ENCODE assay signal across 20 cellular contexts in genomic region chr11:9784602-9785315, GRCh38.
DNase-seq lines count a peak whose midpoint lies in the region; ATAC-seq and TF ChIP-seq lines count a peak whose summit lies in the region.
"Had no signal": no experiment of that assay in that cellular context is flagged by ENCODE, and none has a peak within 500 bp of the region (broad histone marks: within the 10 kb centered on the region; RNA-seq: fewer than 3 reads in every experiment).

No MANE protein-coding gene starts in this region.

- TF ChIP-seq POLR2A in erythroblast (IDR thresholded peaks at IDR 0.05; ENCODE audit: low read length): peak; percentile 39

- H3K4me3 ChIP-seq in hepatocyte (no peak overlapping the region), subcutaneous abdominal adipose tissue (ENCODE audit: low read depth in 1 of 5, low read length in 5 of 5) (no peak overlapping the region)
- H3K4me3 ChIP-seq: breast epithelium, HAP-1 had no signal

- peak overlapping the region; percentile 16 to 88 for H3K27ac Mint-ChIP-seq in activated naive CD4-positive, alpha-beta T cell treated with anti-CD3 and anti-CD28 coated beads, Interleukin-2, amount 50 U/mL, for 72 hours
- H3K27ac Mint-ChIP-seq: activated CD4-positive, alpha-beta T cell treated with anti-CD3 and anti-CD28 coated beads, Interleukin-2, amount 10 ng/mL, durations not matched to agents 7 days and 5 days; activated T-helper 2 cell treated with anti-CD3 and anti-CD28 coated beads, Interferon-gamma antibody, Interleukin-2, Interleukin-4, amounts not matched to agents 10 μg/mL and 5 μg/mL and 100 μg/mL, durations not matched to agents 14 hours and 24 hours and 36 hours; progenitor cell of endocrine pancreas had no signal

- no peak for TF ChIP-seq CTCF in hepatocyte (IDR thresholded peaks at IDR 0.05; ENCODE audit: poor library complexity)

- H3K9me3 ChIP-seq in hepatocyte (ENCODE audit: low read depth): no peaks in the 10 kb centered on the region
- no peaks in the 10 kb centered on the region for H3K9me3 ChIP-seq in subcutaneous abdominal adipose tissue (ENCODE audit: control insufficient read depth in 5 of 5, low read length in 5 of 5)
- H3K9me3 ChIP-seq: breast epithelium, HAP-1 had no signal

- H3K27me3 ChIP-seq in hepatocyte: no peaks in the 10 kb centered on the region
- H3K27me3 ChIP-seq in subcutaneous abdominal adipose tissue (ENCODE audit: control insufficient read depth in 5 of 5, insufficient read depth in 4 of 5, low read length in 5 of 5): no peaks in the 10 kb centered on the region
- H3K27me3 ChIP-seq: breast epithelium had no signal

- ATAC-seq in activated naive CD4-positive, alpha-beta T cell treated with anti-CD3 and anti-CD28 coated beads, Interleukin-2, amount 50 U/mL, for 72 hours: no peak

- H3K79me2 ChIP-seq in hepatocyte: no peaks in the 10 kb centered on the region

- H2AFZ ChIP-seq in hepatocyte: no peak overlapping the region

- no peaks in the 10 kb centered on the region for H3K36me3 ChIP-seq in hepatocyte (replicated peaks; ENCODE audit: insufficient read depth, low read depth)
- peaks cover 11 to 76% (median 67%) of the 10 kb centered on the region in 5 donors for H3K36me3 ChIP-seq in subcutaneous abdominal adipose tissue (ENCODE audit: control insufficient read depth in 5 of 5, insufficient read depth in 5 of 5, low read length in 5 of 5)
- H3K36me3 ChIP-seq: breast epithelium had no signal

- DNase-seq in activated naive CD4-positive, alpha-beta T cell treated with anti-CD3 and anti-CD28 coated beads, Interleukin-2, amount 50 U/mL, for 72 hours (ENCODE audit: low spot score in 2 of 2): no peak
- DNase-seq in activated naive CD4-positive, alpha-beta T cell treated with Interleukin-2 at 50 U/mL for 16 hours: no peak
- peak; percentile 84 to 90 for DNase-seq in erythroblast (lab: John Stamatoyannopoulos, UW)
- DNase-seq in hepatocyte (ENCODE audit: low spot score): no peak
- no peak for DNase-seq in substantia nigra (lab: John Stamatoyannopoulos, UW)
- no peak for DNase-seq in epidermal melanocyte (ENCODE audit: insufficient read length, low spot score)
- no peak for DNase-seq in kidney tubule cell (ENCODE audit: low spot score)
- DNase-seq: activated CD4-positive, alpha-beta T cell treated with anti-CD3 and anti-CD28 coated beads, Interleukin-2, amount 10 ng/mL, durations not matched to agents 7 days and 5 days; C1 segment of cervical spinal cord; cortex of kidney; kidney glomerular epithelial cell; NCI-H524; SHP77 treated with DMSO at 0.1 percent for 48 hours; stimulated activated CD4-positive, alpha-beta T cell treated with anti-CD3 and anti-CD28 coated beads, Interleukin-4, amount 100 ng/mL, for 1 hour had no signal

- WGBS in hepatocyte (ENCODE audit: low lambda C conversion rate, missing lambda C conversion rate): 79% methylated on average over 6 of the region's 6 CpGs

- H3K4me2 ChIP-seq in hepatocyte: no peak overlapping the region

- H3K27ac ChIP-seq in hepatocyte: peak overlapping the region; percentile 20
- H3K27ac ChIP-seq in subcutaneous abdominal adipose tissue (ENCODE audit: low read depth, low read length): peak overlapping the region; percentile 25
- H3K27ac ChIP-seq in substantia nigra (ENCODE audit: low read depth, low read length, poor library complexity, severe bottlenecking): no peak overlapping the region

- H3K4me1 ChIP-seq in hepatocyte (ENCODE audit: insufficient read depth): no peaks in the 10 kb centered on the region
- H3K4me1 ChIP-seq in subcutaneous abdominal adipose tissue (ENCODE audit: control insufficient read depth in 5 of 5, insufficient read depth in 5 of 5, low read length in 5 of 5): peaks cover 0 to 19% (median 11%) of the 10 kb centered on the region in 5 donors
- H3K4me1 ChIP-seq: breast epithelium, HAP-1 had no signal

- no peaks in the 10 kb centered on the region for H3K9me2 ChIP-seq in hepatocyte (replicated peaks; ENCODE audit: insufficient read depth)

- H4K20me1 ChIP-seq in hepatocyte (ENCODE audit: insufficient read depth, poor library complexity, severe bottlenecking): no peaks in the 10 kb centered on the region

- H3K9me3 Mint-ChIP-seq in activated naive CD4-positive, alpha-beta T cell treated with anti-CD3 and anti-CD28 coated beads, Interleukin-2, amount 50 U/mL, for 72 hours: no peaks in the 10 kb centered on the region
- H3K9me3 Mint-ChIP-seq: activated CD4-positive, alpha-beta T cell treated with anti-CD3 and anti-CD28 coated beads, Interleukin-2, amount 10 ng/mL, durations not matched to agents 7 days and 5 days; activated T-helper 2 cell treated with anti-CD3 and anti-CD28 coated beads, Interferon-gamma antibody, Interleukin-2, Interleukin-4, amounts not matched to agents 10 μg/mL and 5 μg/mL and 100 μg/mL, durations not matched to agents 14 hours and 24 hours and 36 hours; neural crest cell had no signal

- H3K9ac ChIP-seq in subcutaneous abdominal adipose tissue (ENCODE audit: low read length in 5 of 5): no peak overlapping the region

- peaks cover 0 to 11% of the 10 kb centered on the region in 2 donors for H3K36me3 Mint-ChIP-seq in activated naive CD4-positive, alpha-beta T cell treated with anti-CD3 and anti-CD28 coated beads, Interleukin-2, amount 50 U/mL, for 72 hours

Comparison
In these comparisons a context has a peak if more than half of its experiments do, and no peak if none do; other contexts are left out.
1. DNase-seq: peak in erythroblast (2 of 2); none in activated naive CD4-positive, alpha-beta T cell treated with anti-CD3 and anti-CD28 coated beads, Interleukin-2, amount 50 U/mL, for 72 hours (0 of 2), activated naive CD4-positive, alpha-beta T cell treated with Interleukin-2 at 50 U/mL for 16 hours (single experiment), hepatocyte (single experiment), substantia nigra (0 of 49), epidermal melanocyte (single experiment) and kidney tubule cell (single experiment).